ENCODE assay signal across 8 cellular contexts in genomic region chr14:64232095-64232830, GRCh38.
DNase-seq lines count a peak whose midpoint lies in the region; ATAC-seq and TF ChIP-seq lines count a peak whose summit lies in the region.

No MANE protein-coding gene starts in this region.

- H3K27me3 Mint-ChIP-seq in CD8-positive, alpha-beta T cell (ENCODE audit: low read depth), result no peaks in the 10 kb centered on the region
- H3K27me3 Mint-ChIP-seq in T-cell (no peaks in the 10 kb centered on the region), Calu3 (ENCODE audit: unreplicated experiment) (no peaks in the 10 kb centered on the region)

- H3K4me1 Mint-ChIP-seq in CD8-positive, alpha-beta T cell (ENCODE audit: low read depth), result no peaks in the 10 kb centered on the region
- H3K4me1 Mint-ChIP-seq in T-cell (peaks cover 0 to 15% (median 7%) of the 10 kb centered on the region in 3 donors), Calu3 (ENCODE audit: low read depth, unreplicated experiment) (no peaks in the 10 kb centered on the region)

- POLR2A ChIA-PET in CD8-positive, alpha-beta T cell (lab: Charles Lee), result no interaction called here
- POLR2A ChIA-PET in T-cell (lab: Charles Lee), result no interaction called here

- H3K9me3 Mint-ChIP-seq in CD8-positive, alpha-beta T cell, result no peaks in the 10 kb centered on the region
- H3K9me3 Mint-ChIP-seq in T-cell (no peaks in the 10 kb centered on the region), Calu3 (ENCODE audit: low read depth, unreplicated experiment) (no peaks in the 10 kb centered on the region)

- H3K27me3 ChIP-seq in CD8-positive, alpha-beta T cell (ENCODE audit: insufficient read depth, low read length), result no peaks in the 10 kb centered on the region
- H3K27me3 ChIP-seq in right cardiac atrium (ENCODE audit: control insufficient read depth, insufficient read depth), result no peaks in the 10 kb centered on the region

- no peak overlapping the region for H3K4me3 Mint-ChIP-seq in CD8-positive, alpha-beta T cell
- H3K4me3 Mint-ChIP-seq in T-cell (no peak overlapping the region), Calu3 (ENCODE audit: low read depth, unreplicated experiment) (no peak overlapping the region)

- peak; percentile 20 for ATAC-seq in CD8-positive, alpha-beta T cell
- peak; percentile 39 for ATAC-seq in GM21825 (IDR thresholded peaks at IDR 0.05; ENCODE audit: unreplicated experiment)
- peak in 2 of 4 experiments; percentile 27 to 28 for ATAC-seq in T-cell (replicated peaks in 1 of 4)
- peak; percentile 45 to 71 for ATAC-seq in right cardiac atrium

- peaks cover 20% of the 10 kb centered on the region for H3K36me3 ChIP-seq in CD8-positive, alpha-beta T cell (ENCODE audit: insufficient read depth, low read length)

- CTCF ChIA-PET in CD8-positive, alpha-beta T cell (lab: Charles Lee), result interaction anchor here (0.9 to 1.4 kb wide), 2 partner anchors 72 to 432 kb away, joined by 3 read pairs; no protein-coding TSS in a partner anchor
- CTCF ChIA-PET in T-cell (lab: Charles Lee), result no interaction called here
- CTCF ChIA-PET in Calu3 (lab: Charles Lee), result interaction anchor here (0.6 kb wide), 1 partner anchor 552 kb away, joined by 3 read pairs; no protein-coding TSS in a partner anchor

- intact Hi-C loops in CD8-positive, alpha-beta T cell (cut with DNase I, micrococcal nuclease), result no loop called here
- intact Hi-C loops in right cardiac atrium (cut with DNase I) (no loop called here), Calu3 (cut with micrococcal nuclease; ENCODE audit: unreplicated experiment) (no loop called here)

- H3K36me3 Mint-ChIP-seq in CD8-positive, alpha-beta T cell, result peaks cover 31% of the 10 kb centered on the region
- H3K36me3 Mint-ChIP-seq in T-cell (peaks cover 25% of the 10 kb centered on the region), Calu3 (ENCODE audit: insufficient read depth, unreplicated experiment) (peaks cover 37% of the 10 kb centered on the region)

- peak overlapping the region; percentile 64 for H3K27ac Mint-ChIP-seq in CD8-positive, alpha-beta T cell
- H3K27ac Mint-ChIP-seq in T-cell (peak overlapping the region; percentile 4 to 59), Calu3 (ENCODE audit: unreplicated experiment) (no peak overlapping the region)

- H3K4me3 ChIP-seq in CD8-positive, alpha-beta T cell (ENCODE audit: low read depth, low read length), result no peak overlapping the region
- H3K4me3 ChIP-seq in right cardiac atrium (ENCODE audit: low read length), result no peak overlapping the region

- no peak for TF ChIP-seq CTCF in CD8-positive, alpha-beta T cell (IDR thresholded peaks at IDR 0.05)
- TF ChIP-seq CTCF in Calu3 (IDR thresholded peaks at IDR 0.05; ENCODE audit: unreplicated experiment), result no peak

- H3K9me3 ChIP-seq in CD8-positive, alpha-beta T cell (ENCODE audit: low read length), result no peaks in the 10 kb centered on the region
- H3K9me3 ChIP-seq in right cardiac atrium (ENCODE audit: control insufficient read depth, low read length), result no peaks in the 10 kb centered on the region

- no peak overlapping the region for H3K27ac ChIP-seq in CD8-positive, alpha-beta T cell (ENCODE audit: low read depth, low read length)
- H3K27ac ChIP-seq in right cardiac atrium (ENCODE audit: low read length), result peak overlapping the region; percentile 71

- DNase-seq in CD8-positive, alpha-beta T cell, result no peak
- no peak for DNase-seq in T-cell
- DNase-seq in right cardiac atrium, result no peak
- no peak for DNase-seq in iPS-NIHi11 (ENCODE audit: low spot score)
- DNase-seq in NCI-H2081 treated with DMSO at 0.1 percent for 48 hours (lab: John Stamatoyannopoulos, UW), result no peak
- no peak for DNase-seq in NCI-H345 (lab: John Stamatoyannopoulos, UW)
- DNase-seq in Calu3, result no peak

- BruUV-seq in Calu3 (replicated peaks; lab: Mats Ljungman, UMichigan), result no TSS peak

- H3K4me1 ChIP-seq in CD8-positive, alpha-beta T cell (ENCODE audit: insufficient read depth, low read length), result no peaks in the 10 kb centered on the region
- no peaks in the 10 kb centered on the region for H3K4me1 ChIP-seq in right cardiac atrium (ENCODE audit: control insufficient read depth, insufficient read depth, low read length)

- 73% methylated on average over 9 of the region's 9 CpGs for WGBS in right cardiac atrium

Comparison
In these comparisons a context has a peak if more than half of its experiments do, and no peak if none do; other contexts are left out.
1. CTCF ChIA-PET loops: an anchor here in CD8-positive, alpha-beta T cell (0.9 to 1.4 kb wide) and Calu3 (0.6 kb wide); none called in T-cell.